In the genomic region with DNA sequence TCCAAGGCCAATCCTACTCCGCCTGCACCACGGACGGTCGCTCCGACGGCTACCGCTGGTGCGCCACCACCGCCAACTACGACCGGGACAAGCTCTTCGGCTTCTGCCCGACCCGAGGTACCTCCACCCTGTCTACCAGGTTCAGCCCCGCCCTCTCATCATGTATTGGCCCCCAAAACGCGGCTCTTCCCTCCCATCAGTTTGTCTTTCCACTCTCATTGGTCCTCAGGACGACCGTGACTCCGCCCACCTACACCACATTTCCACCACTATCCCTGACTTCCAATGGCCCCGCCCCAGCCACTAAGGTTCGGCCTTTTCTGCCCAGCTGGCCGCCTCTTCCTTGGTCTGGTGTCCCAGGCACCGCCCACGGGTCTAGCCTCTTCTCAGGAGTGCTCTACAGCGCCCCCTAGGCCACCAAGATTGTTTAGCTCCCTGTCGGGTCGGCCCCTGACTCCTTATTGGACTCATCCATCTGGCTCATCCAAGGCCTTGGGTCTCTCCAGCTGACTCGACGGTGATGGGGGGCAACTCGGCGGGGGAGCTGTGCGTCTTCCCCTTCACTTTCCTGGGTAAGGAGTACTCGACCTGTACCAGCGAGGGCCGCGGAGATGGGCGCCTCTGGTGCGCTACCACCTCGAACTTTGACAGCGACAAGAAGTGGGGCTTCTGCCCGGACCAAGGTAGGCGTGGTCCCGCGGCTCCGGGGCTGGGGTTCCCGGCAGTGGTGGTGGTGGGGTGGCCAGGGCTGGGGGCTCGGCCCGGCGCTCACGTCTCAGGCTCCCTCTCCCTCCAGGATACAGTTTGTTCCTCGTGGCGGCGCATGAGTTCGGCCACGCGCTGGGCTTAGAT, we compare ENCODE assay signal across 8 cellular contexts. TPM values are rescaled to one million over a fixed set of nuclear protein-coding genes. Genes with fewer than 3 reads are reported as not detected.
A peak's percentile ranks its signal among the peaks of the same experiment; 100 is the strongest.
DNase-seq lines count a peak whose midpoint lies in the region; ATAC-seq and TF ChIP-seq lines count a peak whose summit lies in the region.

No MANE protein-coding gene starts in this region.

- peaks cover 17% of the 10 kb centered on the region for H3K27me3 Mint-ChIP-seq in endothelial cell (ENCODE audit: unreplicated experiment)
- H3K27me3 Mint-ChIP-seq in nephron progenitor cell (ENCODE audit: low read depth, poor library complexity), result peaks cover 69% of the 10 kb centered on the region

- peak; percentile 55 for DNase-seq in A673 (ENCODE audit: low spot score)
- DNase-seq in GM23248, result peak; percentile 65
- DNase-seq in endothelial cell (ENCODE audit: low spot score), result no peak
- DNase-seq in nephron progenitor cell, result peak; percentile 40
- DNase-seq in KG1 (lab: John Stamatoyannopoulos, UW), result no peak
- no peak for DNase-seq in H4 (ENCODE audit: low spot score)

- H3K4me3 Mint-ChIP-seq in endothelial cell (ENCODE audit: unreplicated experiment), result peak overlapping the region; percentile 37
- H3K4me3 Mint-ChIP-seq in nephron progenitor cell, result no peak overlapping the region

- TF ChIP-seq CTCF in A673 (conservative IDR thresholded peaks at IDR 0.05; ENCODE audit: low read depth, low read length) (peak; percentile 65), SU-DHL-6 (IDR thresholded peaks at IDR 0.05; ENCODE audit: insufficient read depth, low read length, poor library complexity, severe bottlenecking) (peak; percentile 53), endothelial cell (IDR thresholded peaks at IDR 0.05; ENCODE audit: unreplicated experiment) (no peak), nephron progenitor cell (IDR thresholded peaks at IDR 0.05) (peak; percentile 7)

- no peak overlapping the region for H2AFZ ChIP-seq in GM23248
- no peak overlapping the region for H2AFZ ChIP-seq in SU-DHL-6 (ENCODE audit: low read depth, low read length, severe bottlenecking)

- H3K27ac ChIP-seq in A673 (ENCODE audit: low read depth, low read length, poor library complexity, severe bottlenecking) (no peak overlapping the region), GM23248 (no peak overlapping the region), SU-DHL-6 (ENCODE audit: low read depth, low read length) (no peak overlapping the region)

- H3K9me3 Mint-ChIP-seq in endothelial cell (ENCODE audit: unreplicated experiment) (no peaks in the 10 kb centered on the region), nephron progenitor cell (peaks cover 18% of the 10 kb centered on the region)

- 15% methylated on average over 57 of the region's 57 CpGs for WGBS in GM23248 (ENCODE audit: low coverage in 1 of 2, low lambda C conversion rate in 2 of 2, missing lambda C conversion rate in 2 of 2), 2 experiments

- H3K4me2 ChIP-seq in GM23248 (ENCODE audit: unreplicated experiment) (no peak overlapping the region), SU-DHL-6 (ENCODE audit: low read depth, low read length, poor library complexity, severe bottlenecking) (no peak overlapping the region)

- H3K27me3 ChIP-seq in A673 (replicated peaks; ENCODE audit: insufficient read depth, low read depth, low read length, poor library complexity) (no peaks in the 10 kb centered on the region), GM23248 (replicated peaks; ENCODE audit: insufficient read depth) (peaks cover 48% of the 10 kb centered on the region), SU-DHL-6 (ENCODE audit: low read length) (no peaks in the 10 kb centered on the region)

- H3K4me1 Mint-ChIP-seq in endothelial cell (ENCODE audit: unreplicated experiment) (peaks cover 25% of the 10 kb centered on the region), nephron progenitor cell (peaks cover 34% of the 10 kb centered on the region)

- in situ Hi-C loops in GM23248 (cut with MboI), result loop anchor here (25.0 kb wide), 1 partner anchor 300 kb away; the partner anchor contains the start of gene CDH22

- H3K27ac Mint-ChIP-seq in endothelial cell (ENCODE audit: unreplicated experiment) (peak overlapping the region; percentile 36), nephron progenitor cell (no peak overlapping the region)

- no peaks in the 10 kb centered on the region for H3K9me2 ChIP-seq in GM23248 (ENCODE audit: insufficient read depth)
- H3K9me2 ChIP-seq in SU-DHL-6 (replicated peaks; ENCODE audit: insufficient read depth, low read length), result no peaks in the 10 kb centered on the region

- H3K79me2 ChIP-seq in GM23248 (ENCODE audit: insufficient read depth) (no peaks in the 10 kb centered on the region), SU-DHL-6 (ENCODE audit: insufficient read depth, low read length) (no peaks in the 10 kb centered on the region)

- CTCF ChIA-PET in A673 (lab: Charles Lee), result interaction anchor here (0.5 to 1.0 kb wide), 4 partner anchors 19 to 415 kb away, joined by 3 to 7 read pairs (median 3); no protein-coding TSS in a partner anchor

- H3K36me3 Mint-ChIP-seq in endothelial cell (ENCODE audit: low read depth, unreplicated experiment) (peaks cover 13% of the 10 kb centered on the region), nephron progenitor cell (ENCODE audit: low read depth) (peaks cover 6% of the 10 kb centered on the region)

- H3F3A ChIP-seq in GM23248 (ENCODE audit: insufficient read depth) (no peaks in the 10 kb centered on the region), SU-DHL-6 (ENCODE audit: insufficient read depth) (no peaks in the 10 kb centered on the region)

- no TSS peak for BruUV-seq in A673 (replicated peaks; lab: Mats Ljungman, UMichigan)

- H3K4me3 ChIP-seq in A673 (ENCODE audit: low read depth, low read length, poor library complexity, severe bottlenecking), result no peak overlapping the region
- H3K4me3 ChIP-seq in GM23248, result no peak overlapping the region
- H3K4me3 ChIP-seq in SU-DHL-6 (ENCODE audit: insufficient read depth, low read length, poor library complexity, severe bottlenecking), result no peak overlapping the region

- no peaks in the 10 kb centered on the region for H4K20me1 ChIP-seq in GM23248 (ENCODE audit: insufficient read depth)
- H4K20me1 ChIP-seq in SU-DHL-6 (ENCODE audit: low read depth, low read length), result no peaks in the 10 kb centered on the region

- ATAC-seq in GM21786 (IDR thresholded peaks at IDR 0.05; ENCODE audit: unreplicated experiment), result no peak

- H3K36me3 ChIP-seq in A673 (ENCODE audit: insufficient read depth, low read length, poor library complexity, severe bottlenecking) (no peaks in the 10 kb centered on the region), GM23248 (ENCODE audit: low read depth) (no peaks in the 10 kb centered on the region), SU-DHL-6 (ENCODE audit: low read length) (no peaks in the 10 kb centered on the region)

- H3K9me3 ChIP-seq in A673 (ENCODE audit: low read depth, low read length, poor library complexity, severe bottlenecking) (no peaks in the 10 kb centered on the region), GM23248 (ENCODE audit: low read depth) (no peaks in the 10 kb centered on the region), SU-DHL-6 (ENCODE audit: insufficient read depth, low read length) (no peaks in the 10 kb centered on the region)

- intact Hi-C loops in A673 (cut with micrococcal nuclease; ENCODE audit: unreplicated experiment), result no loop called here

- no peak overlapping the region for H3K9ac ChIP-seq in GM23248
- no peak overlapping the region for H3K9ac ChIP-seq in SU-DHL-6 (ENCODE audit: low read length)

- POLR2A ChIA-PET in A673 (lab: Charles Lee; ENCODE audit: low non-redundant PET), result no interaction called here

- peaks cover 25% of the 10 kb centered on the region for H3K4me1 ChIP-seq in A673 (ENCODE audit: insufficient read depth, low read length, poor library complexity, severe bottlenecking)
- H3K4me1 ChIP-seq in GM23248 (ENCODE audit: insufficient read depth), result no peaks in the 10 kb centered on the region

RNA-seq across cellular contexts. Expression of gene MMP9, which starts 3.1 kb away (rescaled TPM):
- total RNA-seq in A673 (2021) (2.4 and 2.8 TPM in 2 replicates), endothelial cell (ENCODE audit: unreplicated experiment) (9.7 TPM)
- total RNA-seq in GM23248 (2014; rRNA removed; shearing (Covaris generic)), result not detected in 2 replicates
- 0.10 and 0.13 TPM in 2 replicates for polyA plus RNA-seq in GM23248 (2016; fragmentation: Nextera tagmentation; extraction: Ambion mirVana)
- total RNA-seq in H4 (2014; rRNA removed; shearing (Covaris generic)), result not detected in 2 replicates

RNA-seq across cellular contexts. Expression of gene SLC12A5, which starts 17.2 kb away (rescaled TPM):
- total RNA-seq in A673 (2021) (20.0 and 20.9 TPM in 2 replicates), endothelial cell (ENCODE audit: unreplicated experiment) (8.8 TPM)
- total RNA-seq in GM23248 (2014; rRNA removed; shearing (Covaris generic)), result not detected in 2 replicates
- 0.55 and 0.58 TPM in 2 replicates for polyA plus RNA-seq in GM23248 (2016; fragmentation: Nextera tagmentation; extraction: Ambion mirVana)
- total RNA-seq in H4 (2014; rRNA removed; shearing (Covaris generic)), result 0.21 and 4.3 TPM in 2 replicates

RNA-seq across cellular contexts. Expression of gene ZNF335, which starts 39.9 kb away (rescaled TPM):
- total RNA-seq in A673 (2021) (31.9 and 32.9 TPM in 2 replicates), endothelial cell (ENCODE audit: unreplicated experiment) (22.9 TPM)
- 10.8 and 12.6 TPM in 2 replicates for total RNA-seq in GM23248 (2014; rRNA removed; shearing (Covaris generic))
- polyA plus RNA-seq in GM23248 (2016; fragmentation: Nextera tagmentation; extraction: Ambion mirVana), result 6.0 and 6.9 TPM in 2 replicates
- total RNA-seq in H4 (2014; rRNA removed; shearing (Covaris generic)), result 4.3 and 7.1 TPM in 2 replicates

Comparison
In these comparisons a context has a peak if more than half of its experiments do, and no peak if none do; other contexts are left out.
1. DNase-seq: peak in A673 (single experiment), GM23248 (single experiment) and nephron progenitor cell (single experiment); none in endothelial cell (single experiment), KG1 (single experiment) and H4 (single experiment).